Comparison of ENCODE assay signal across 28 cellular contexts in the genomic region with DNA sequence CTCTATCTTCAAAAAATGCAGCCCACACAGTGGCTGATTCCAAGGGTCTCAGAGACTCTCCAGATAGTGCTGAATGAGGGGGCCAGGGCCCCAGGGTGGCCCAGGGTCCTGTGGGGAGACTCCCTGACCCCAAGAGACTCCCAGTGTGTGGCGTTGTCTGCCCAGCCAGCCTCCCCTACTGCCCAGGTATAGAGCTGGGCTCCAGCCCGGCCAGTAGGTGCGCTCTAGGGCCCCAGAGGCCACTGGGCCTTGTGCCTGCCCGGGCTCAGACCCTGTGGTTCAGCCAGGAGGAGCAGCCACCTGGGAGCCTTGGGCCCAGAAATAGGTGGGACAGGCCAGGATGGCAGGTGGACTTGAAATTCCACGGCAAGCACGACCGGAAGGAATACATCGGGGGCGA. TPM values are rescaled to one million over a fixed set of nuclear protein-coding genes. Genes with fewer than 3 reads are reported as not detected.
"Had no signal": no experiment of that assay in that cellular context is flagged by ENCODE, and none has a peak within 500 bp of the region (broad histone marks: within the 10 kb centered on the region; RNA-seq: fewer than 3 reads in every experiment).

No MANE protein-coding gene starts in this region.

- ATAC-seq: activated CD4-positive, alpha-beta T cell treated with anti-CD3 and anti-CD28 coated beads for 36 hours; activated T-cell treated with anti-CD3 and anti-CD28 coated beads, Interleukin-2, amount 50 U/mL, for 72 hours; effector memory CD8-positive, alpha-beta T cell; gastroesophageal sphincter; lower lobe of right lung; mucosa of descending colon; naive thymus-derived CD4-positive, alpha-beta T cell; stimulated activated naive CD8-positive, alpha-beta T cell treated with anti-CD3 and anti-CD28 coated beads, Interleukin-15, Interleukin-2, amounts not matched to agents 100 U/mL and 50 U/mL, for 24 hours had no signal

- DNase-seq: activated B cell treated with CpG ODN at 0.5 μM for 24 hours; activated CD4-positive, alpha-beta T cell treated with anti-CD3 and anti-CD28 coated beads for 36 hours; activated CD4-positive, alpha-beta T cell treated with anti-CD3 and anti-CD28 coated beads, Interleukin-2, amount 50 U/mL, for 48 hours; activated effector memory CD4-positive, alpha-beta T cell treated with Interleukin-2 at 50 U/mL for 16 hours; activated naive CD4-positive, alpha-beta T cell treated with anti-CD3 and anti-CD28 coated beads for 36 hours; activated naive CD8-positive, alpha-beta T cell treated with anti-CD3 and anti-CD28 coated beads, Interleukin-2, amount 10 ng/mL, durations not matched to agents 7 days and 5 days; activated T-cell treated with anti-CD3 and anti-CD28 coated beads, Interleukin-2, amount 50 U/mL, for 72 hours; amniotic stem cell; colonic mucosa; dorsolateral prefrontal cortex; effector memory CD8-positive, alpha-beta T cell; kidney; lower lobe of right lung; mesendoderm; mucosa of descending colon; naive thymus-derived CD4-positive, alpha-beta T cell; spleen; stimulated activated CD4-positive, alpha-beta T cell treated with anti-CD3 and anti-CD28 coated beads, Interleukin-4, amount 100 ng/mL, for 1 hour; stimulated activated naive CD8-positive, alpha-beta T cell treated with anti-CD3 and anti-CD28 coated beads, Interleukin-15, Interleukin-2, amounts not matched to agents 100 U/mL and 50 U/mL, for 24 hours; T-helper 9 cell had no signal

- H3K36me3 Mint-ChIP-seq: activated naive CD8-positive, alpha-beta T cell treated with anti-CD3 and anti-CD28 coated beads, Interleukin-2, amount 10 ng/mL, durations not matched to agents 7 days and 5 days had no signal

- H3K27ac ChIP-seq: colonic mucosa, dorsolateral prefrontal cortex, esophagus muscularis mucosa, gastroesophageal sphincter, lower lobe of right lung, spleen had no signal

- FAIRE-seq: kidney had no signal

- H3K27me3 ChIP-seq: colonic mucosa, dorsolateral prefrontal cortex, gastroesophageal sphincter had no signal

- H3K4me3 ChIP-seq: colonic mucosa, dorsolateral prefrontal cortex, esophagus muscularis mucosa, gastroesophageal sphincter, lower lobe of right lung, mucosa of descending colon, spleen had no signal

- H3K4me1 Mint-ChIP-seq: neural crest cell had no signal

- H3K9me3 Mint-ChIP-seq: activated naive CD8-positive, alpha-beta T cell treated with anti-CD3 and anti-CD28 coated beads, Interleukin-2, amount 10 ng/mL, durations not matched to agents 7 days and 5 days had no signal

- H3K4me3 Mint-ChIP-seq: activated B cell treated with CpG ODN at 0.5 μM for 24 hours; activated CD4-positive, alpha-beta T cell treated with anti-CD3 and anti-CD28 coated beads for 36 hours; activated naive CD4-positive, alpha-beta T cell treated with anti-CD3 and anti-CD28 coated beads for 36 hours; activated naive CD8-positive, alpha-beta T cell treated with anti-CD3 and anti-CD28 coated beads, Interleukin-2, amount 10 ng/mL, durations not matched to agents 7 days and 5 days; activated T-cell treated with anti-CD3 and anti-CD28 coated beads, Interleukin-2, amount 50 U/mL, for 72 hours; effector memory CD8-positive, alpha-beta T cell; naive thymus-derived CD4-positive, alpha-beta T cell; neural crest cell had no signal

- H3K27me3 Mint-ChIP-seq: activated B cell treated with CpG ODN at 0.5 μM for 24 hours; activated CD4-positive, alpha-beta T cell treated with anti-CD3 and anti-CD28 coated beads for 36 hours; activated naive CD8-positive, alpha-beta T cell treated with anti-CD3 and anti-CD28 coated beads, Interleukin-2, amount 10 ng/mL, durations not matched to agents 7 days and 5 days; effector memory CD8-positive, alpha-beta T cell; naive thymus-derived CD4-positive, alpha-beta T cell had no signal

- H3K4me1 ChIP-seq: colonic mucosa, esophagus muscularis mucosa, gastroesophageal sphincter, lower lobe of right lung had no signal

- H3K9me3 ChIP-seq: colonic mucosa, esophagus muscularis mucosa, gastroesophageal sphincter, lower lobe of right lung, mucosa of descending colon, spleen had no signal

- H3K27ac Mint-ChIP-seq: activated B cell treated with CpG ODN at 0.5 μM for 24 hours; activated CD4-positive, alpha-beta T cell treated with anti-CD3 and anti-CD28 coated beads for 36 hours; activated naive CD4-positive, alpha-beta T cell treated with anti-CD3 and anti-CD28 coated beads for 36 hours; activated naive CD8-positive, alpha-beta T cell treated with anti-CD3 and anti-CD28 coated beads, Interleukin-2, amount 10 ng/mL, durations not matched to agents 7 days and 5 days; activated T-cell treated with anti-CD3 and anti-CD28 coated beads, Interleukin-2, amount 50 U/mL, for 72 hours; effector memory CD8-positive, alpha-beta T cell; naive thymus-derived CD4-positive, alpha-beta T cell; progenitor cell of endocrine pancreas had no signal

- H3K36me3 ChIP-seq: colonic mucosa, esophagus muscularis mucosa, gastroesophageal sphincter, lower lobe of right lung, spleen had no signal

RNA-seq across cellular contexts. Expression of a gene that starts 30.3 kb away (rescaled TPM):
- total RNA-seq: activated B cell treated with CpG ODN at 0.5 μM for 24 hours; activated CD4-positive, alpha-beta T cell treated with anti-CD3 and anti-CD28 coated beads for 36 hours; activated naive CD4-positive, alpha-beta T cell treated with anti-CD3 and anti-CD28 coated beads for 36 hours; activated naive CD8-positive, alpha-beta T cell treated with anti-CD3 and anti-CD28 coated beads, Interleukin-2, amount 10 ng/mL, durations not matched to agents 7 days and 5 days; activated T-cell treated with anti-CD3 and anti-CD28 coated beads, Interleukin-2, amount 50 U/mL, for 72 hours; bronchial epithelial cell; naive thymus-derived CD4-positive, alpha-beta T cell; neural crest cell; osteoblast; subcutaneous adipose tissue; T-helper 1 cell treated with Interleukin-12 subunit alpha and Interleukin-12 subunit beta and Interleukin-4 antibody, amounts not matched to agents 30 ng/mL and 1 ng/mL, for 36 hours had no signal
- polyA plus RNA-seq: naive thymus-derived CD4-positive, alpha-beta T cell had no signal
